ENCODE assay signal across 24 cellular contexts in genomic region chr7:28161319-28161718, GRCh38.
"Had no signal": no experiment of that assay in that cellular context is flagged by ENCODE, and none has a peak within 500 bp of the region (broad histone marks: within the 10 kb centered on the region; RNA-seq: fewer than 3 reads in every experiment).

No MANE protein-coding gene starts in this region.

- DNase-seq: activated CD4-positive, alpha-beta T cell treated with anti-CD3 and anti-CD28 coated beads for 48 hours; activated CD4-positive, CD25-positive, alpha-beta regulatory T cell; activated CD8-positive, alpha-beta memory T cell treated with anti-CD3 and anti-CD28 coated beads, Interleukin-2, amount 10 ng/mL, durations not matched to agents 7 days and 5 days; activated CD8-positive, alpha-beta T cell treated with anti-CD3 and anti-CD28 coated beads for 36 hours; activated effector memory CD4-positive, alpha-beta T cell treated with anti-CD3 and anti-CD28 coated beads, Interleukin-2, amount 50 U/mL, for 16 hours; activated naive CD4-positive, alpha-beta T cell treated with anti-CD3 and anti-CD28 coated beads, Interleukin-2, amount 10 ng/mL, durations not matched to agents 7 days and 5 days; activated T-cell treated with anti-CD3 and anti-CD28 coated beads for 4 hours; amygdala; cerebellar nuclear complex; heart left ventricle; islet precursor cell; left cardiac atrium; nephron progenitor cell; nucleus accumbens; right cardiac atrium; stimulated activated CD4-positive, alpha-beta T cell treated with anti-CD3 and anti-CD28 coated beads, Interleukin-12 subunit alpha, Interleukin-12 subunit beta, amount 100 ng/mL, for 4 hours; stimulated activated CD4-positive, alpha-beta T cell treated with anti-CD3 and anti-CD28 coated beads, Interleukin-4, amount 100 ng/mL, for 4 hours; substantia nigra; T1000; thyroid gland had no signal

- H3K4me1 Mint-ChIP-seq: activated naive CD4-positive, alpha-beta T cell treated with anti-CD3 and anti-CD28 coated beads, Interleukin-2, amount 10 ng/mL, durations not matched to agents 7 days and 5 days had no signal

- H3K4me1 ChIP-seq: parathyroid adenoma had no signal

- H3K27ac ChIP-seq: epithelial cell of prostate, gastroesophageal sphincter, heart left ventricle, parathyroid adenoma, thyroid gland had no signal

- H2AFZ ChIP-seq: parathyroid adenoma had no signal

- H3K9me3 ChIP-seq: gastroesophageal sphincter, heart left ventricle, thyroid gland had no signal

- H3K36me3 Mint-ChIP-seq: activated naive CD4-positive, alpha-beta T cell treated with anti-CD3 and anti-CD28 coated beads, Interleukin-2, amount 10 ng/mL, durations not matched to agents 7 days and 5 days had no signal

- H3K27me3 Mint-ChIP-seq: activated CD8-positive, alpha-beta T cell treated with anti-CD3 and anti-CD28 coated beads for 36 hours; stimulated activated naive CD8-positive, alpha-beta T cell treated with anti-CD3 and anti-CD28 coated beads, Interleukin-15, Interleukin-2, amounts not matched to agents 100 ng/mL and 50 ng/mL, for 24 hours had no signal

- H3K27me3 ChIP-seq: gastroesophageal sphincter, heart left ventricle, thyroid gland had no signal

- H3K9ac ChIP-seq: parathyroid adenoma had no signal

- H3K27ac Mint-ChIP-seq: activated CD8-positive, alpha-beta memory T cell treated with anti-CD3 and anti-CD28 coated beads, Interleukin-2, amount 10 ng/mL, durations not matched to agents 7 days and 5 days; activated CD8-positive, alpha-beta T cell treated with anti-CD3 and anti-CD28 coated beads for 36 hours; activated naive CD4-positive, alpha-beta T cell treated with anti-CD3 and anti-CD28 coated beads, Interleukin-2, amount 10 ng/mL, durations not matched to agents 7 days and 5 days; nephron progenitor cell; stimulated activated naive CD8-positive, alpha-beta T cell treated with anti-CD3 and anti-CD28 coated beads, Interleukin-15, Interleukin-2, amounts not matched to agents 100 ng/mL and 50 ng/mL, for 24 hours had no signal

- ATAC-seq: activated CD8-positive, alpha-beta memory T cell treated with anti-CD3 and anti-CD28 coated beads, Interleukin-2, amount 10 ng/mL, durations not matched to agents 7 days and 5 days; activated CD8-positive, alpha-beta T cell treated with anti-CD3 and anti-CD28 coated beads for 36 hours; gastroesophageal sphincter; heart left ventricle; left cardiac atrium; right cardiac atrium had no signal

- H3K9me3 Mint-ChIP-seq: activated CD8-positive, alpha-beta T cell treated with anti-CD3 and anti-CD28 coated beads for 36 hours; activated naive CD4-positive, alpha-beta T cell treated with anti-CD3 and anti-CD28 coated beads, Interleukin-2, amount 10 ng/mL, durations not matched to agents 7 days and 5 days; nephron progenitor cell; stimulated activated naive CD8-positive, alpha-beta T cell treated with anti-CD3 and anti-CD28 coated beads, Interleukin-15, Interleukin-2, amounts not matched to agents 100 ng/mL and 50 ng/mL, for 24 hours had no signal

- H3K4me3 ChIP-seq: gastroesophageal sphincter, heart left ventricle, thyroid gland had no signal

- H3K36me3 ChIP-seq: gastroesophageal sphincter, heart left ventricle, thyroid gland had no signal

- H3K4me3 Mint-ChIP-seq: activated CD8-positive, alpha-beta memory T cell treated with anti-CD3 and anti-CD28 coated beads, Interleukin-2, amount 10 ng/mL, durations not matched to agents 7 days and 5 days; activated CD8-positive, alpha-beta T cell treated with anti-CD3 and anti-CD28 coated beads for 36 hours; activated naive CD4-positive, alpha-beta T cell treated with anti-CD3 and anti-CD28 coated beads, Interleukin-2, amount 10 ng/mL, durations not matched to agents 7 days and 5 days; nephron progenitor cell; stimulated activated naive CD8-positive, alpha-beta T cell treated with anti-CD3 and anti-CD28 coated beads, Interleukin-15, Interleukin-2, amounts not matched to agents 100 ng/mL and 50 ng/mL, for 24 hours had no signal
